In genomic region chr5:124519396-124519795, GRCh38 we compare ENCODE assay signal across 8 cellular contexts.
A peak's percentile ranks its signal among the peaks of the same experiment; 100 is the strongest.
DNase-seq lines count a peak whose midpoint lies in the region; ATAC-seq and TF ChIP-seq lines count a peak whose summit lies in the region.

No MANE protein-coding gene starts in this region.

- POLR2A ChIA-PET in activated B cell treated with CpG ODN at 0.5 μM for 24 hours (lab: Charles Lee), result no interaction called here

- no peak overlapping the region for H3K27ac ChIP-seq in ovary

- H3K9me3 Mint-ChIP-seq in activated B cell treated with CpG ODN at 0.5 μM for 24 hours, result no peaks in the 10 kb centered on the region
- peaks cover 4% of the 10 kb centered on the region for H3K9me3 Mint-ChIP-seq in Calu3 (ENCODE audit: low read depth, unreplicated experiment)

- H3K4me1 ChIP-seq in ovary (ENCODE audit: insufficient read depth), result no peaks in the 10 kb centered on the region

- DNase-seq in activated B cell treated with CpG ODN at 0.5 μM for 24 hours (no peak), occipital lobe (lab: John Stamatoyannopoulos, UW) (peak; percentile 0), Calu3 (no peak), ovary (no peak), RKO (ENCODE audit: low spot score) (no peak)
- DNase-seq in activated CD8-positive, alpha-beta memory T cell treated with anti-CD3 and anti-CD28 coated beads, Interleukin-2, amount 50 U/mL, for 4 hours, result no peak

- H3K4me3 ChIP-seq in ovary, result no peak overlapping the region

- H3K36me3 Mint-ChIP-seq in activated B cell treated with CpG ODN at 0.5 μM for 24 hours (ENCODE audit: low read depth) (no peaks in the 10 kb centered on the region), Calu3 (ENCODE audit: insufficient read depth, unreplicated experiment) (no peaks in the 10 kb centered on the region)

- TF ChIP-seq EP300 in ovary (IDR thresholded peaks at IDR 0.05), result no peak

- peak; percentile 94 for ATAC-seq in GM18870 (IDR thresholded peaks at IDR 0.05; ENCODE audit: unreplicated experiment)
- peak; percentile 95 for ATAC-seq in HG03064 (IDR thresholded peaks at IDR 0.05; ENCODE audit: low read depth, unreplicated experiment)
- peak; percentile 66 for ATAC-seq in activated B cell treated with CpG ODN at 0.5 μM for 24 hours (ENCODE audit: low read depth)

- H3K27ac Mint-ChIP-seq in activated B cell treated with CpG ODN at 0.5 μM for 24 hours, result no peak overlapping the region
- H3K27ac Mint-ChIP-seq in Calu3 (ENCODE audit: unreplicated experiment), result no peak overlapping the region

- no peaks in the 10 kb centered on the region for H3K9me3 ChIP-seq in ovary

- no peak for TF ChIP-seq CTCF in activated B cell treated with CpG ODN at 0.5 μM for 24 hours (IDR thresholded peaks at IDR 0.05)
- no peak for TF ChIP-seq CTCF in Calu3 (IDR thresholded peaks at IDR 0.05; ENCODE audit: unreplicated experiment)
- no peak for TF ChIP-seq CTCF in ovary (IDR thresholded peaks at IDR 0.05)

- CTCF ChIA-PET in activated B cell treated with CpG ODN at 0.5 μM for 24 hours (lab: Charles Lee), result no interaction called here
- CTCF ChIA-PET in Calu3 (lab: Charles Lee), result no interaction called here

- no TSS peak for BruUV-seq in Calu3 (replicated peaks; lab: Mats Ljungman, UMichigan)

- H3K4me1 Mint-ChIP-seq in activated B cell treated with CpG ODN at 0.5 μM for 24 hours (peaks cover 15% of the 10 kb centered on the region), Calu3 (ENCODE audit: low read depth, unreplicated experiment) (no peaks in the 10 kb centered on the region)

- H3K27me3 ChIP-seq in ovary, result no peaks in the 10 kb centered on the region

- WGBS in ovary, 3 donors, result 56 to 70% (median 64%) methylated on average over 2 of the region's 2 CpGs

- no peaks in the 10 kb centered on the region for H3K36me3 ChIP-seq in ovary

- peaks cover 3% of the 10 kb centered on the region for H3K27me3 Mint-ChIP-seq in activated B cell treated with CpG ODN at 0.5 μM for 24 hours
- no peaks in the 10 kb centered on the region for H3K27me3 Mint-ChIP-seq in Calu3 (ENCODE audit: unreplicated experiment)

- intact Hi-C loops in activated B cell treated with CpG ODN at 0.5 μM for 24 hours (cut with micrococcal nuclease), result no loop called here
- intact Hi-C loops in Calu3 (cut with micrococcal nuclease; ENCODE audit: unreplicated experiment), result no loop called here
- intact Hi-C loops in ovary (cut with DNase I), result no loop called here

- peak overlapping the region; percentile 3 for H3K4me3 Mint-ChIP-seq in activated B cell treated with CpG ODN at 0.5 μM for 24 hours
- no peak overlapping the region for H3K4me3 Mint-ChIP-seq in Calu3 (ENCODE audit: low read depth, unreplicated experiment)

- no peak for TF ChIP-seq POLR2A in ovary (IDR thresholded peaks at IDR 0.05)
